In genomic region chr14:91406982-91407381, GRCh38 we compare ENCODE assay signal across 16 cellular contexts. TPM values are rescaled to one million over a fixed set of nuclear protein-coding genes. Genes with fewer than 3 reads are reported as not detected.
DNase-seq lines count a peak whose midpoint lies in the region; ATAC-seq, FAIRE-seq and TF ChIP-seq lines count a peak whose summit lies in the region.
"Had no signal": no experiment of that assay in that cellular context is flagged by ENCODE, and none has a peak within 500 bp of the region (broad histone marks: within the 10 kb centered on the region; RNA-seq: fewer than 3 reads in every experiment).

No MANE protein-coding gene starts in this region.

- no peaks in the 10 kb centered on the region for H3K27me3 ChIP-seq in CD8-positive, alpha-beta T cell (ENCODE audit: insufficient read depth, low read length)
- H3K27me3 ChIP-seq in MM.1S (replicated peaks; ENCODE audit: insufficient read depth, low read length) = no peaks in the 10 kb centered on the region
- H3K27me3 ChIP-seq: thyroid gland had no signal

- H3K36me3 Mint-ChIP-seq in CD8-positive, alpha-beta T cell = peaks cover 69% of the 10 kb centered on the region
- peaks cover 62% of the 10 kb centered on the region for H3K36me3 Mint-ChIP-seq in activated naive CD8-positive, alpha-beta T cell treated with anti-CD3 and anti-CD28 coated beads for 36 hours
- H3K36me3 Mint-ChIP-seq in nephron progenitor cell (ENCODE audit: low read depth) = peaks cover 46% of the 10 kb centered on the region

- peaks cover 15% of the 10 kb centered on the region for H4K20me1 ChIP-seq in MM.1S (ENCODE audit: insufficient read depth, low read length)

- POLR2A ChIA-PET in CD8-positive, alpha-beta T cell (lab: Charles Lee) = no interaction called here

- no peak for DNase-seq in CD8-positive, alpha-beta T cell
- DNase-seq in MM.1S (no peak), nephron progenitor cell (no peak), hepatic stellate cell (ENCODE audit: low spot score) (no peak), D721Med (ENCODE audit: insufficient read length, low spot score) (no peak)
- no peak for DNase-seq in activated naive CD8-positive, alpha-beta T cell treated with anti-CD3 and anti-CD28 coated beads for 36 hours
- no peak for DNase-seq in stimulated activated CD8-positive, alpha-beta memory T cell treated with anti-CD3 and anti-CD28 coated beads, Interleukin-4, amount 100 ng/mL, for 48 hours
- DNase-seq: amygdala; DND-41; GOT3; NCI-H1436 treated with DMSO at 0.1 percent for 48 hours; occipital lobe; right cardiac atrium; SHP77; stimulated activated CD4-positive, alpha-beta T cell treated with anti-CD3 and anti-CD28 coated beads, Interleukin-1b, Interleukin-23, amount 100 ng/mL, for 48 hours; thyroid gland had no signal

- H3K4me1 ChIP-seq in CD8-positive, alpha-beta T cell (ENCODE audit: insufficient read depth, low read length) = peaks cover 100% of the 10 kb centered on the region
- peaks cover 70% of the 10 kb centered on the region for H3K4me1 ChIP-seq in MM.1S (ENCODE audit: low read length)

- peaks cover 100% of the 10 kb centered on the region for H3K79me2 ChIP-seq in MM.1S (ENCODE audit: low read length)

- H3K9me3 Mint-ChIP-seq in CD8-positive, alpha-beta T cell = no peaks in the 10 kb centered on the region
- no peaks in the 10 kb centered on the region for H3K9me3 Mint-ChIP-seq in activated naive CD8-positive, alpha-beta T cell treated with anti-CD3 and anti-CD28 coated beads for 36 hours
- H3K9me3 Mint-ChIP-seq in nephron progenitor cell = no peaks in the 10 kb centered on the region

- H3K36me3 ChIP-seq in CD8-positive, alpha-beta T cell (ENCODE audit: insufficient read depth, low read length) = peaks cover 29% of the 10 kb centered on the region
- no peaks in the 10 kb centered on the region for H3K36me3 ChIP-seq in MM.1S (replicated peaks; ENCODE audit: insufficient read depth, low read length)
- H3K36me3 ChIP-seq: thyroid gland had no signal

- CTCF ChIA-PET in CD8-positive, alpha-beta T cell (lab: Charles Lee) = interaction anchor here (1.8 to 3.8 kb wide), 2 partner anchors 11 to 51 kb away, joined by 9 to 32 read pairs; partner anchors contain the start of gene CCDC88C

- H3K4me3 ChIP-seq in CD8-positive, alpha-beta T cell (ENCODE audit: low read depth, low read length) = peak overlapping the region; percentile 33
- no peak overlapping the region for H3K4me3 ChIP-seq in MM.1S (ENCODE audit: low read length)
- H3K4me3 ChIP-seq: thyroid gland had no signal

- intact Hi-C loops in CD8-positive, alpha-beta T cell (cut with DNase I, micrococcal nuclease) = no loop called here

- H3F3A ChIP-seq in MM.1S (ENCODE audit: insufficient read depth, low read length) = peaks cover 14% of the 10 kb centered on the region

- peak overlapping the region; percentile 8; the same call in 1 of the 2 replicates for H3K9ac ChIP-seq in MM.1S (ENCODE audit: low read length)

- H3K27ac ChIP-seq in CD8-positive, alpha-beta T cell (ENCODE audit: low read depth, low read length) = peak overlapping the region; percentile 65
- H3K27ac ChIP-seq in MM.1S (ENCODE audit: low read length) = peak overlapping the region; percentile 68; the same call in 1 of the 2 replicates
- H3K27ac ChIP-seq: thyroid gland had no signal

- peak overlapping the region; percentile 79 for H3K4me3 Mint-ChIP-seq in CD8-positive, alpha-beta T cell
- H3K4me3 Mint-ChIP-seq in activated naive CD8-positive, alpha-beta T cell treated with anti-CD3 and anti-CD28 coated beads for 36 hours = peak overlapping the region; percentile 33
- H3K4me3 Mint-ChIP-seq in nephron progenitor cell = no peak overlapping the region

- no peak for TF ChIP-seq CTCF in CD8-positive, alpha-beta T cell (IDR thresholded peaks at IDR 0.05)
- TF ChIP-seq CTCF in MM.1S (IDR thresholded peaks at IDR 0.05; ENCODE audit: low read length) (no peak), nephron progenitor cell (IDR thresholded peaks at IDR 0.05) (no peak), D721Med (IDR thresholded peaks at IDR 0.05; ENCODE audit: insufficient read depth, missing control alignments) (no peak)

- no peaks in the 10 kb centered on the region for H3K9me2 ChIP-seq in MM.1S (replicated peaks; ENCODE audit: insufficient read depth, low read length)

- ATAC-seq in CD8-positive, alpha-beta T cell = no peak
- ATAC-seq: right cardiac atrium had no signal

- no peak overlapping the region for H2AFZ ChIP-seq in MM.1S (ENCODE audit: low read length)

- H3K27me3 Mint-ChIP-seq in CD8-positive, alpha-beta T cell (ENCODE audit: low read depth) = no peaks in the 10 kb centered on the region
- no peaks in the 10 kb centered on the region for H3K27me3 Mint-ChIP-seq in activated naive CD8-positive, alpha-beta T cell treated with anti-CD3 and anti-CD28 coated beads for 36 hours
- no peaks in the 10 kb centered on the region for H3K27me3 Mint-ChIP-seq in nephron progenitor cell (ENCODE audit: low read depth, poor library complexity)

- H3K27ac Mint-ChIP-seq in CD8-positive, alpha-beta T cell = peak overlapping the region; percentile 97
- peak overlapping the region; percentile 88 for H3K27ac Mint-ChIP-seq in activated naive CD8-positive, alpha-beta T cell treated with anti-CD3 and anti-CD28 coated beads for 36 hours
- H3K27ac Mint-ChIP-seq in nephron progenitor cell = peak overlapping the region; percentile 80

- FAIRE-seq in D721Med (lab: Jason Lieb, UNC) = no peak

- H3K4me1 Mint-ChIP-seq in CD8-positive, alpha-beta T cell (ENCODE audit: low read depth) = peaks cover 92% of the 10 kb centered on the region
- H3K4me1 Mint-ChIP-seq in activated naive CD8-positive, alpha-beta T cell treated with anti-CD3 and anti-CD28 coated beads for 36 hours = peaks cover 92% of the 10 kb centered on the region
- H3K4me1 Mint-ChIP-seq in nephron progenitor cell = peaks cover 82% of the 10 kb centered on the region

- no peaks in the 10 kb centered on the region for H3K9me3 ChIP-seq in CD8-positive, alpha-beta T cell (ENCODE audit: low read length)
- H3K9me3 ChIP-seq in MM.1S (replicated peaks; ENCODE audit: insufficient read depth, low read length) = no peaks in the 10 kb centered on the region
- H3K9me3 ChIP-seq: thyroid gland had no signal

- H3K4me2 ChIP-seq in MM.1S (ENCODE audit: low read depth, low read length) = peak overlapping the region; percentile 41; the same call in 1 of the 2 replicates

RNA-seq across cellular contexts. Expression of gene CCDC88C, which starts 10.6 kb away (rescaled TPM):
- total RNA-seq in CD8-positive, alpha-beta T cell = 100 to 1,000 TPM; 266 to 273 TPM
- total RNA-seq in activated naive CD8-positive, alpha-beta T cell treated with anti-CD3 and anti-CD28 coated beads for 36 hours = 10 to 100 TPM; 55.1 to 56.7 TPM

Comparison
In these comparisons a context has a peak if more than half of its experiments do, and no peak if none do; other contexts are left out.
1. RNA of gene CCDC88C, which starts 10.6 kb away (total RNA-seq): 266 to 273 TPM in CD8-positive, alpha-beta T cell; 55.1 to 56.7 TPM in activated naive CD8-positive, alpha-beta T cell treated with anti-CD3 and anti-CD28 coated beads for 36 hours; every median in the first group is over 4 times any median in the second.
2. Peak in every context shown above with its lines, with median percentiles within 50 percentile points of each other: H3K27ac Mint-ChIP-seq.